In genomic region chr20:49538950-49539349, GRCh38 we compare ENCODE assay signal across 1 cellular context.
TF ChIP-seq lines count a peak whose summit lies in the region.

No MANE protein-coding gene starts in this region.

TF ChIP-seq in HepG2, 621 proteins besides CTCF, POLR2A, EP300 and RAD21:
- no peak for TF ChIP-seq ZSCAN5A (CRISPR knock-in tag; IDR thresholded peaks at IDR 0.05; ENCODE audit: borderline replicate concordance)
- no peak for TF ChIP-seq ZNF773 (CRISPR knock-in tag; IDR thresholded peaks at IDR 0.05; ENCODE audit: borderline replicate concordance)
- TF ChIP-seq MAFK (conservative IDR thresholded peaks at IDR 0.05 in 1 of 2, IDR thresholded peaks at IDR 0.05 in 1 of 2; ENCODE audit: low read length in 2 of 2) = peak in 1 of 2 experiments; percentile 61; a peak in 1 of 4 replicates
- TF ChIP-seq MAFF (IDR thresholded peaks at IDR 0.05; ENCODE audit: low read depth, low read length) = 0 out of 2 replicates have a peak, but pooled peaks have one; percentile 17
